ENCODE assay signal across 7 cellular contexts in genomic region chr4:90995996-90996395, GRCh38.
"Had no signal": no experiment of that assay in that cellular context is flagged by ENCODE, and none has a peak within 500 bp of the region (broad histone marks: within the 10 kb centered on the region; RNA-seq: fewer than 3 reads in every experiment).

No MANE protein-coding gene starts in this region.

- H3K4me3 ChIP-seq: GM23248, HAP-1 had no signal

- H3K36me3 ChIP-seq: HAP-1 had no signal

- H3K9ac ChIP-seq: GM23248 had no signal

- H3K9me3 ChIP-seq: HAP-1 had no signal

- H2AFZ ChIP-seq: GM23248 had no signal

- ATAC-seq: HepG2 had no signal

- H3K27ac ChIP-seq: GM23248, HL-60 had no signal

- H3K4me3 Mint-ChIP-seq: IgD-negative memory B cell had no signal

- DNase-seq: GM23248, GOT3, H7 had no signal

- H3K36me3 Mint-ChIP-seq: IgD-negative memory B cell had no signal

- H3K9me3 Mint-ChIP-seq: IgD-negative memory B cell had no signal

- H3K27me3 Mint-ChIP-seq: IgD-negative memory B cell had no signal

- H3K27ac Mint-ChIP-seq: IgD-negative memory B cell had no signal
